ENCODE assay signal across 13 cellular contexts in genomic region chr2:203681978-203682377, GRCh38. TPM values are rescaled to one million over a fixed set of nuclear protein-coding genes. Genes with fewer than 3 reads are reported as not detected.
DNase-seq lines count a peak whose midpoint lies in the region; ATAC-seq and TF ChIP-seq lines count a peak whose summit lies in the region.
"Had no signal": no experiment of that assay in that cellular context is flagged by ENCODE, and none has a peak within 500 bp of the region (broad histone marks: within the 10 kb centered on the region; RNA-seq: fewer than 3 reads in every experiment).

No MANE protein-coding gene starts in this region.

- no peak overlapping the region for H3K27ac Mint-ChIP-seq in stimulated activated naive CD8-positive, alpha-beta T cell treated with anti-CD3 and anti-CD28 coated beads, Interleukin-15, amount 100 ng/mL, for 72 hours
- H3K27ac Mint-ChIP-seq: CD8-positive, alpha-beta T cell; dendritic cell treated with granulocyte-macrophage colony-stimulating factor and Interleukin-4, amounts not matched to agents 40 ng/mL and 50 ng/mL, for 4 days; T-helper 17 cell had no signal

- peaks cover 60% of the 10 kb centered on the region for H3K4me1 Mint-ChIP-seq in stimulated activated naive CD8-positive, alpha-beta T cell treated with anti-CD3 and anti-CD28 coated beads, Interleukin-15, amount 100 ng/mL, for 72 hours

- no peak for ATAC-seq in stimulated activated naive CD8-positive, alpha-beta T cell treated with anti-CD3 and anti-CD28 coated beads, Interleukin-15, Interleukin-2, amounts not matched to agents 100 U/mL and 50 U/mL, for 24 hours
- ATAC-seq in stimulated activated naive CD8-positive, alpha-beta T cell treated with anti-CD3 and anti-CD28 coated beads, Interleukin-15, amount 100 ng/mL, for 72 hours, result no peak
- ATAC-seq in aorta (ENCODE audit: low FRiP score) (peak; percentile 34), HG02763 (IDR thresholded peaks at IDR 0.05; ENCODE audit: unreplicated experiment) (no peak), GM18861 (IDR thresholded peaks at IDR 0.05; ENCODE audit: unreplicated experiment) (no peak)
- ATAC-seq: CD8-positive, alpha-beta T cell; T-helper 17 cell had no signal

- H3K27ac ChIP-seq in muscle layer of duodenum (ENCODE audit: low read length) (peak overlapping the region; percentile 41), aorta (ENCODE audit: low read depth in 1 of 2, low read length in 2 of 2) (peak overlapping the region; percentile 92)

- H3K9me3 Mint-ChIP-seq in stimulated activated naive CD8-positive, alpha-beta T cell treated with anti-CD3 and anti-CD28 coated beads, Interleukin-15, amount 100 ng/mL, for 72 hours, result peaks cover 10 to 14% of the 10 kb centered on the region in 2 donors
- H3K9me3 Mint-ChIP-seq: CD8-positive, alpha-beta T cell; dendritic cell treated with granulocyte-macrophage colony-stimulating factor and Interleukin-4, amounts not matched to agents 40 ng/mL and 50 ng/mL, for 4 days had no signal

- H3K4me1 ChIP-seq in muscle layer of duodenum (ENCODE audit: control insufficient read depth in 1 of 2, insufficient read depth in 2 of 2, low read length in 2 of 2) (peaks cover 8 to 9% of the 10 kb centered on the region in 2 donors), aorta (ENCODE audit: control insufficient read depth in 1 of 2, insufficient read depth in 2 of 2, low read length in 2 of 2) (peaks cover 9 to 14% of the 10 kb centered on the region in 2 donors)

- no peaks in the 10 kb centered on the region for H3K9me3 ChIP-seq in muscle layer of duodenum (ENCODE audit: control insufficient read depth in 1 of 2, low read length in 2 of 2)
- H3K9me3 ChIP-seq in aorta (ENCODE audit: control insufficient read depth, low read length), result no peaks in the 10 kb centered on the region

- no peak overlapping the region for H3K4me3 Mint-ChIP-seq in stimulated activated naive CD8-positive, alpha-beta T cell treated with anti-CD3 and anti-CD28 coated beads, Interleukin-15, amount 100 ng/mL, for 72 hours
- H3K4me3 Mint-ChIP-seq: CD8-positive, alpha-beta T cell; dendritic cell treated with granulocyte-macrophage colony-stimulating factor and Interleukin-4, amounts not matched to agents 40 ng/mL and 50 ng/mL, for 4 days; T-helper 17 cell had no signal

- H3K27me3 ChIP-seq in muscle layer of duodenum (ENCODE audit: low read depth, low read length) (no peaks in the 10 kb centered on the region), aorta (ENCODE audit: control insufficient read depth in 1 of 2, insufficient read depth in 2 of 2, low read length in 1 of 2) (no peaks in the 10 kb centered on the region)

- H3K27me3 Mint-ChIP-seq in stimulated activated naive CD8-positive, alpha-beta T cell treated with anti-CD3 and anti-CD28 coated beads, Interleukin-15, amount 100 ng/mL, for 72 hours, result no peaks in the 10 kb centered on the region
- H3K27me3 Mint-ChIP-seq: dendritic cell treated with granulocyte-macrophage colony-stimulating factor and Interleukin-4, amounts not matched to agents 40 ng/mL and 50 ng/mL, for 4 days; T-helper 17 cell had no signal

- peaks cover 0 to 26% of the 10 kb centered on the region in 2 donors for H3K36me3 ChIP-seq in muscle layer of duodenum (ENCODE audit: control insufficient read depth in 1 of 2, insufficient read depth in 2 of 2, low read length in 2 of 2)
- H3K36me3 ChIP-seq in aorta (ENCODE audit: control insufficient read depth in 1 of 2, insufficient read depth in 2 of 2, low read length in 1 of 2), result no peaks in the 10 kb centered on the region

- peak; percentile 13 for DNase-seq in stimulated activated naive CD8-positive, alpha-beta T cell treated with anti-CD3 and anti-CD28 coated beads, Interleukin-15, Interleukin-2, amounts not matched to agents 100 U/mL and 50 U/mL, for 24 hours
- no peak for DNase-seq in stimulated activated naive CD8-positive, alpha-beta T cell treated with anti-CD3 and anti-CD28 coated beads, Interleukin-15, amount 100 ng/mL, for 72 hours
- peak; percentile 66 to 70 for DNase-seq in cardiac fibroblast (ENCODE audit: low read depth in 2 of 2)
- peak; percentile 61 to 78 for DNase-seq in aorta
- no peak for DNase-seq in midbrain (lab: John Stamatoyannopoulos, UW)
- DNase-seq: activated T-cell treated with anti-CD3 and anti-CD28 coated beads for 4 hours; CD8-positive, alpha-beta T cell; NCI-H774; T-helper 17 cell had no signal

- H3K4me3 ChIP-seq in cardiac fibroblast (replicated peaks in 1 of 2; ENCODE audit: low read depth in 2 of 2, low read length in 2 of 2) (no peak overlapping the region), muscle layer of duodenum (ENCODE audit: low read depth in 1 of 2, low read length in 2 of 2) (no peak overlapping the region), aorta (ENCODE audit: low read length in 2 of 2) (no peak overlapping the region)

- no peak for TF ChIP-seq CTCF in cardiac fibroblast (IDR thresholded peaks at IDR 0.05; ENCODE audit: low read depth, low read length)

- WGBS in aorta, 2 donors, result 18 to 21% methylated on average over 2 of the region's 2 CpGs

- intact Hi-C loops in aorta (cut with DNase I), result loop anchor here in 1 of 2 donors (1.0 to 10.0 kb wide), 3 partner anchors 101 to 563 kb away; no protein-coding TSS in a partner anchor

RNA-seq across cellular contexts. Expression of gene CD28, which starts 24.5 kb away (rescaled TPM):
- 10 to 100 TPM in 1 of 2 donors, 1 to 10 TPM in 1; 7.4 to 11.0 TPM for total RNA-seq in aorta
- polyA plus RNA-seq in aorta, result 1 to 10 TPM; 1.0 to 4.0 TPM

Comparison
In these comparisons a context has a peak if more than half of its experiments do, and no peak if none do; other contexts are left out.
1. DNase-seq: peak in stimulated activated naive CD8-positive, alpha-beta T cell treated with anti-CD3 and anti-CD28 coated beads, Interleukin-15, Interleukin-2, amounts not matched to agents 100 U/mL and 50 U/mL, for 24 hours (single experiment), cardiac fibroblast (2 of 2) and aorta (2 of 2); none in stimulated activated naive CD8-positive, alpha-beta T cell treated with anti-CD3 and anti-CD28 coated beads, Interleukin-15, amount 100 ng/mL, for 72 hours (0 of 2) and midbrain (single experiment).